ENCODE assay signal across 18 cellular contexts in the genomic region with DNA sequence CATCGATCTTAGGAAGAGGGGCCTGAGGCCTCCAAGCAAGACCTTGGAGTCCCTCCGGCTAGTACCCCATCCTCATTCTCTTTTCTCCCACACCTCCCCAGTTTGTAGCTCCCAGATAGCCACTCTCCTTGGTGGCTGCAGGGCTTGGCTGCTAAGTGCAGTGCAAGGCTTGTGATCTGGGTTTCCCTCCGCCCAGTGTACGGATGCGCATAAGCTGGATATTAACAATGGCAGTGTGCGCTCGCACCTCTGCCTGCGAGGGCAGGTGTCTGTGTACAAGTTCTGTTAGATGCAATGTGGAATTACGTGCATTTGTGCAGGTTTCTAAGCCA.
"Had no signal": no experiment of that assay in that cellular context is flagged by ENCODE, and none has a peak within 500 bp of the region (broad histone marks: within the 10 kb centered on the region; RNA-seq: fewer than 3 reads in every experiment).

No MANE protein-coding gene starts in this region.

- H3K27ac Mint-ChIP-seq: activated CD4-positive, alpha-beta T cell treated with anti-CD3 and anti-CD28 coated beads, Interleukin-2, amount 10 ng/mL, durations not matched to agents 7 days and 5 days; activated CD8-positive, alpha-beta T cell treated with anti-CD3 and anti-CD28 coated beads for 36 hours; activated naive CD4-positive, alpha-beta T cell treated with anti-CD3 and anti-CD28 coated beads, Interleukin-2, amount 50 U/mL, for 24 hours; activated T-helper 1 cell treated with anti-CD3 and anti-CD28 coated beads, Interleukin-12 subunit alpha, Interleukin-12 subunit beta, Interleukin-2, Interleukin-4 antibody, amounts not matched to agents 30 ng/mL and 10 ng/mL and 1 ng/mL, durations not matched to agents 14 hours and 24 hours and 36 hours; naive B cell; stimulated activated naive B cell treated with anti-CD40 and anti-IgM and Interleukin-4, amounts not matched to agents 10 μg/mL and 1 μg/mL and 100 μg/mL, for 72 hours had no signal

- H3K36me3 ChIP-seq: pancreas, thoracic aorta, upper lobe of left lung, WERI-Rb-1 had no signal

- H3K9me3 Mint-ChIP-seq: activated CD4-positive, alpha-beta T cell treated with anti-CD3 and anti-CD28 coated beads, Interleukin-2, amount 10 ng/mL, durations not matched to agents 7 days and 5 days; activated CD8-positive, alpha-beta T cell treated with anti-CD3 and anti-CD28 coated beads for 36 hours; activated naive CD4-positive, alpha-beta T cell treated with anti-CD3 and anti-CD28 coated beads, Interleukin-2, amount 50 U/mL, for 24 hours; activated T-helper 1 cell treated with anti-CD3 and anti-CD28 coated beads, Interleukin-12 subunit alpha, Interleukin-12 subunit beta, Interleukin-2, Interleukin-4 antibody, amounts not matched to agents 30 ng/mL and 10 ng/mL and 1 ng/mL, durations not matched to agents 14 hours and 24 hours and 36 hours; stimulated activated naive B cell treated with anti-CD40 and anti-IgM and Interleukin-4, amounts not matched to agents 10 μg/mL and 1 μg/mL and 100 μg/mL, for 72 hours had no signal

- H3K9me3 ChIP-seq: body of pancreas, pancreas, thoracic aorta, upper lobe of left lung had no signal

- H3K36me3 Mint-ChIP-seq: activated naive CD4-positive, alpha-beta T cell treated with anti-CD3 and anti-CD28 coated beads, Interleukin-2, amount 50 U/mL, for 24 hours; naive B cell had no signal

- DNase-seq: activated CD4-positive, alpha-beta T cell treated with anti-CD3 and anti-CD28 coated beads, Interleukin-2, amount 10 ng/mL, durations not matched to agents 7 days and 5 days; activated CD4-positive, CD25-positive, alpha-beta regulatory T cell treated with anti-CD3 and anti-CD28 coated beads, Interleukin-2, amount 50 U/mL, for 72 hours; activated CD8-positive, alpha-beta T cell treated with anti-CD3 and anti-CD28 coated beads for 36 hours; activated gamma-delta T cell; body of pancreas; left colon; naive B cell; small intestine; stimulated activated CD4-positive, alpha-beta T cell treated with anti-CD3 and anti-CD28 coated beads, Interleukin-15, amount 100 ng/mL, for 24 hours; stimulated activated CD8-positive, alpha-beta memory T cell treated with anti-CD3 and anti-CD28 coated beads, Interleukin-4, amount 100 ng/mL, for 48 hours; stimulated activated naive B cell treated with anti-CD40 and anti-IgM and Interleukin-4, amounts not matched to agents 10 μg/mL and 1 μg/mL and 100 μg/mL, for 72 hours; T-helper 1 cell; WERI-Rb-1 had no signal

- H3K4me3 ChIP-seq: body of pancreas, pancreas, thoracic aorta, upper lobe of left lung had no signal

- H3K27ac ChIP-seq: body of pancreas, pancreas, thoracic aorta, upper lobe of left lung, WERI-Rb-1 had no signal

- H3K4me3 Mint-ChIP-seq: activated CD4-positive, alpha-beta T cell treated with anti-CD3 and anti-CD28 coated beads, Interleukin-2, amount 10 ng/mL, durations not matched to agents 7 days and 5 days; activated CD8-positive, alpha-beta T cell treated with anti-CD3 and anti-CD28 coated beads for 36 hours; activated naive CD4-positive, alpha-beta T cell treated with anti-CD3 and anti-CD28 coated beads, Interleukin-2, amount 50 U/mL, for 24 hours; activated T-helper 1 cell treated with anti-CD3 and anti-CD28 coated beads, Interleukin-12 subunit alpha, Interleukin-12 subunit beta, Interleukin-2, Interleukin-4 antibody, amounts not matched to agents 30 ng/mL and 10 ng/mL and 1 ng/mL, durations not matched to agents 14 hours and 24 hours and 36 hours; stimulated activated naive B cell treated with anti-CD40 and anti-IgM and Interleukin-4, amounts not matched to agents 10 μg/mL and 1 μg/mL and 100 μg/mL, for 72 hours had no signal
